In the genomic region with DNA sequence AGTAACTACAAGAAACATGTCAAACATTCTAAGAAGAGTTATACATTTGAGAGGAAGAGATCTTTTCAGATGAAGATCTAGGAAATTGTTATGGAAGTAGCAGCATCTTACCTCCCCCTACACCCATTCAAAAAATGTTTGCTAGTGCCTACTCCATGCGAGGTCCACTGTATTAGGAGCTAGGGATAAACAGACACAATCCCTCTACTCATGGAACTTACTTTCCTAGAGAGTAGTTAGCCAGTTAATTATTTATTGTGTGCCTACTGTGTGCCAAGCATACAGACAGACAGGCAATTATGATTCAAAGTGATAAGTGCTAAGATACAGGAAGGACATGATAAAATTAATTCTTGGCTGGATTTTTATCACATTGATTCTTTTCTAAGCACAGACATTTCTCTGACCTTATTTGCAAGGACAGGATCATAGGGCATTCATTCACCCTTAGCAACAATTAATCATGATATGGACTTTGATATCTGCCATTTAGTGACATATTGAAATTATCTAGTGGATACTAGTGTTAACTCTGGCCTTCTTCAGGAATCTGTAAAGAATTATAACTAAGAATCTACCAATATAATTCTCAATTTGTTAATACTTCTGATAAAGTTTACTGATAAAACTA, we compare ENCODE assay signal across 25 cellular contexts. TPM values are rescaled to one million over a fixed set of nuclear protein-coding genes. Genes with fewer than 3 reads are reported as not detected.
DNase-seq lines count a peak whose midpoint lies in the region; ATAC-seq, FAIRE-seq and TF ChIP-seq lines count a peak whose summit lies in the region.
"Had no signal": no experiment of that assay in that cellular context is flagged by ENCODE, and none has a peak within 500 bp of the region (broad histone marks: within the 10 kb centered on the region; RNA-seq: fewer than 3 reads in every experiment).

No MANE protein-coding gene starts in this region.

- no peak overlapping the region for H3K4me3 ChIP-seq in small intestine (ENCODE audit: low read depth in 1 of 2, low read length in 2 of 2)
- H3K4me3 ChIP-seq: GM23248, K562 had no signal

- H3K27me3 ChIP-seq in small intestine (ENCODE audit: control insufficient read depth in 2 of 2, insufficient read depth in 2 of 2, low read length in 2 of 2), result no peaks in the 10 kb centered on the region
- H3K27me3 ChIP-seq: BE2C had no signal

- 48 to 64% (median 53%) methylated on average over 1 of the region's 1 CpG for WGBS in small intestine, 3 donors

- FAIRE-seq in small intestine (lab: Jason Lieb, UNC), result no peak
- FAIRE-seq: D721Med, GM12891, H54, K562 had no signal

- DNase-seq in DMS53 (lab: John Stamatoyannopoulos, UW) (peak; percentile 51), DMS53 treated with DMSO at 0.1 percent for 48 hours (lab: John Stamatoyannopoulos, UW; ENCODE audit: unreplicated experiment) (no peak), left lobe of liver (ENCODE audit: low spot score) (no peak), small intestine (peak; percentile 71), DMS153 (lab: John Stamatoyannopoulos, UW) (no peak), 8988T (no peak)
- no peak for DNase-seq in activated effector memory CD4-positive, alpha-beta T cell treated with anti-CD3 and anti-CD28 coated beads, Interleukin-2, amount 50 U/mL, for 16 hours
- DNase-seq: BE2C; C1 segment of cervical spinal cord; Caco-2; CD4-positive, CD25-positive, alpha-beta regulatory T cell; CD8-positive, alpha-beta memory T cell; DND-41; EL; GM23248; HCEC 1CT; IMR-90 had no signal

- no peaks in the 10 kb centered on the region for H3K9me3 ChIP-seq in small intestine (ENCODE audit: control insufficient read depth, low read depth)
- H3K9me3 ChIP-seq: BE2C, Caco-2 had no signal

- H3K27ac ChIP-seq in VCaP (peak overlapping the region; percentile 64), small intestine (ENCODE audit: low read depth in 1 of 2, low read length in 1 of 2) (no peak overlapping the region)
- H3K27ac ChIP-seq: 22Rv1, GM23248 had no signal

- no peaks in the 10 kb centered on the region for H3K36me3 ChIP-seq in small intestine (ENCODE audit: control insufficient read depth in 2 of 2, insufficient read depth in 2 of 2, low read length in 2 of 2)
- H3K36me3 ChIP-seq: BE2C had no signal

- ATAC-seq in left lobe of liver, result peak; percentile 54
- ATAC-seq: K562 had no signal

- peaks cover 0 to 4% of the 10 kb centered on the region in 2 donors for H3K4me1 ChIP-seq in small intestine (ENCODE audit: control insufficient read depth in 2 of 2, insufficient read depth in 1 of 2, low read depth in 1 of 2, low read length in 1 of 2)
- H3K4me1 ChIP-seq: Caco-2 had no signal

- no peak for TF ChIP-seq CTCF in VCaP (conservative IDR thresholded peaks at IDR 0.05)

RNA-seq across cellular contexts. Expression of a gene that starts 19.6 kb away (rescaled TPM):
- total RNA-seq in left lobe of liver, result 0.93 TPM
- not detected for polyA plus RNA-seq in small intestine
- total RNA-seq: Caco-2; CD4-positive, CD25-positive, alpha-beta regulatory T cell; G401; GM23248; HT-29; IMR-90 had no signal
- polyA plus RNA-seq: CD4-positive, CD25-positive, alpha-beta regulatory T cell; GM23248; IMR-90 had no signal

Comparison
In these comparisons a context has a peak if more than half of its experiments do, and no peak if none do; other contexts are left out.
1. DNase-seq: peak in DMS53 (single experiment) and small intestine (single experiment); none in DMS53 treated with DMSO at 0.1 percent for 48 hours (single experiment), left lobe of liver (single experiment), DMS153 (single experiment), 8988T (single experiment) and activated effector memory CD4-positive, alpha-beta T cell treated with anti-CD3 and anti-CD28 coated beads, Interleukin-2, amount 50 U/mL, for 16 hours (single experiment).